ENCODE assay signal across 24 cellular contexts in the genomic region with DNA sequence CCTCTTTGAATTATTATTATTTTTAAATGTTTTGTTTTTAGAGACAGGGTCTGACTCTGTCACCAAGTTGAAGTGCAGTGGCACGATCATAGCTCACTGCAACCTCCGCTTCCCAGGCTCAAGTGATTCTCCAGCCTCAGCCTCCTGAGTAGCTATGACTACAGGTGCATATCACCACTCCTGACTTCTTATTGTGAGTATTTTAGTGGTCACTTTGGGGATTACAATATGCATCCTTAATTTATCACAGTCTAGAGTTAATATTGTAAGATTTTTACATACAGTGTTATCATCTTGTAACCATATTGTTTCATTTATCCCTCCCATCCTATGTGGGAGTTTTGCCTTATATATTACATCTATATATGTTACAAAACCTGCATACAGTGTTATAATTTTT. TPM values are rescaled to one million over a fixed set of nuclear protein-coding genes. Genes with fewer than 3 reads are reported as not detected.
"Had no signal": no experiment of that assay in that cellular context is flagged by ENCODE, and none has a peak within 500 bp of the region (broad histone marks: within the 10 kb centered on the region; RNA-seq: fewer than 3 reads in every experiment).

No MANE protein-coding gene starts in this region.

- H3K27ac ChIP-seq: RWPE1 had no signal

- H3K9ac ChIP-seq: SK-N-SH had no signal

- H3K9me3 ChIP-seq: SK-N-SH had no signal

- H3K9me2 ChIP-seq: SK-N-SH had no signal

- H3K4me2 ChIP-seq: SK-N-SH had no signal

- DNase-seq: KBM-7, MV-4-11, NCI-H1048, NCI-H1105, NCI-H1417, NCI-H1436 treated with DMSO at 0.1 percent for 48 hours, NCI-H1694, NCI-H187 treated with DMSO at 0.1 percent for 48 hours, NCI-H2029 treated with DMSO at 0.1 percent for 48 hours, NCI-H2171, NCI-H226, NCI-H446, NCI-H510A, NCI-H524 treated with DMSO at 0.1 percent for 48 hours, NCI-H69, NCI-H774, SHP77, SK-N-SH, SW 1271 had no signal

- ATAC-seq: Panc1 had no signal

RNA-seq across cellular contexts. Expression of a gene that starts 13.4 kb away (rescaled TPM):
- total RNA-seq: HT-29, MCF 10A, SK-MEL-5 had no signal
- polyA plus RNA-seq: SK-N-SH had no signal
